ENCODE assay signal across 8 cellular contexts in genomic region chr2:85132834-85133637, GRCh38. TPM values are rescaled to one million over a fixed set of nuclear protein-coding genes. Genes with fewer than 3 reads are reported as not detected.
A peak's percentile ranks its signal among the peaks of the same experiment; 100 is the strongest.
DNase-seq lines count a peak whose midpoint lies in the region; ATAC-seq, FAIRE-seq and TF ChIP-seq lines count a peak whose summit lies in the region.

TSS of gene TCF7L1 (plus strand) at chr2:85133392. CDS start at chr2:85133685, 293 bp downstream.

- H3K27ac ChIP-seq in A549 (peak within 1 kb of the TSS; percentile 76 to 90), testis (peak within 1 kb of the TSS; percentile 77 to 86)

- H3K4me3 ChIP-seq in A549 (peak within 1 kb of the TSS; percentile 61), GM12865 (ENCODE audit: low read depth, low read length) (peak within 1 kb of the TSS; percentile 21), testis (peak within 1 kb of the TSS; percentile 55 to 79)

- H3K27ac Mint-ChIP-seq in activated CD8-positive, alpha-beta T cell treated with anti-CD3 and anti-CD28 coated beads, Interleukin-2, amount 10 ng/mL, durations not matched to agents 7 days and 5 days: no peak within 1 kb of the TSS

- TF ChIP-seq POLR2A in A549 (IDR thresholded peaks at IDR 0.05; ENCODE audit: low read length) (peak; percentile 70), erythroblast (IDR thresholded peaks at IDR 0.05; ENCODE audit: low read length) (no peak), testis (IDR thresholded peaks at IDR 0.05) (no peak)

- no peaks in the 10 kb centered on the region for H3K36me3 ChIP-seq in testis (ENCODE audit: low read depth, missing control alignments)

- intact Hi-C loops in testis (cut with DNase I; ENCODE audit: low total_unique reads): loop anchor here (5.0 kb wide), 1 partner anchor 144 kb away; no protein-coding TSS in a partner anchor

- no peak for FAIRE-seq in A549 (lab: Jason Lieb, UNC)

- peaks cover 63% of the 10 kb centered on the region for H3K27me3 Mint-ChIP-seq in activated CD8-positive, alpha-beta T cell treated with anti-CD3 and anti-CD28 coated beads, Interleukin-2, amount 10 ng/mL, durations not matched to agents 7 days and 5 days (ENCODE audit: low read depth)

- peak within 1 kb of the TSS; percentile 87 for H3K4me2 ChIP-seq in A549

- no peaks in the 10 kb centered on the region for H3K9me3 Mint-ChIP-seq in activated CD8-positive, alpha-beta T cell treated with anti-CD3 and anti-CD28 coated beads, Interleukin-2, amount 10 ng/mL, durations not matched to agents 7 days and 5 days (ENCODE audit: insufficient read depth)

- under 1% methylated on average over 54 of the region's 91 CpGs for whole genome bisulfite sequencing in A549 (ENCODE audit: missing lambda C conversion rate)
- 1% methylated on average over 44 to 68 of the region's 91 CpGs for WGBS in testis, 2 donors

- peak; percentile 89 to 93 for DNase-seq in A549 (ENCODE audit: low read depth in 1 of 2, low spot score in 1 of 2)
- peak; percentile 27 for DNase-seq in GM12865 (ENCODE audit: low read depth)
- DNase-seq in NCI-H128 (lab: John Stamatoyannopoulos, UW; ENCODE audit: unreplicated experiment): peak; percentile 57
- peak; percentile 44 for DNase-seq in activated CD8-positive, alpha-beta T cell treated with anti-CD3 and anti-CD28 coated beads, Interleukin-2, amount 10 ng/mL, durations not matched to agents 7 days and 5 days
- DNase-seq in erythroblast (lab: John Stamatoyannopoulos, UW): peak; percentile 38 to 45
- DNase-seq in mesenteric fat pad (ENCODE audit: low spot score): peak; percentile 93
- DNase-seq in testis: peak; percentile 84

- no peak for TF ChIP-seq EP300 in A549 (IDR thresholded peaks at IDR 0.05)

- ATAC-seq in A549 (peak; percentile 87 to 96), HG02623 (IDR thresholded peaks at IDR 0.05; ENCODE audit: unreplicated experiment) (no peak)
- peak; percentile 77 for ATAC-seq in activated CD8-positive, alpha-beta T cell treated with anti-CD3 and anti-CD28 coated beads, Interleukin-2, amount 10 ng/mL, durations not matched to agents 7 days and 5 days

- TF ChIP-seq CTCF in A549 (IDR thresholded peaks at IDR 0.05): peak; percentile 78
- TF ChIP-seq CTCF in GM12865 (IDR thresholded peaks at IDR 0.05; ENCODE audit: insufficient read depth, low read depth, low read length, missing control alignments): peak; percentile 25
- TF ChIP-seq CTCF in testis (IDR thresholded peaks at IDR 0.05): peak; percentile 54 to 75 (median 75)

- H3K36me3 Mint-ChIP-seq in activated CD8-positive, alpha-beta T cell treated with anti-CD3 and anti-CD28 coated beads, Interleukin-2, amount 10 ng/mL, durations not matched to agents 7 days and 5 days (ENCODE audit: low read depth): no peaks in the 10 kb centered on the region

- peaks cover 10% of the 10 kb centered on the region for H3K4me1 Mint-ChIP-seq in activated CD8-positive, alpha-beta T cell treated with anti-CD3 and anti-CD28 coated beads, Interleukin-2, amount 10 ng/mL, durations not matched to agents 7 days and 5 days (ENCODE audit: low read depth)

- H3K4me1 ChIP-seq in A549 (peaks cover 9% of the 10 kb centered on the region), testis (peaks cover 13% of the 10 kb centered on the region)

- peak within 1 kb of the TSS; percentile 65 for H3K4me3 Mint-ChIP-seq in activated CD8-positive, alpha-beta T cell treated with anti-CD3 and anti-CD28 coated beads, Interleukin-2, amount 10 ng/mL, durations not matched to agents 7 days and 5 days

- peak; percentile 72 to 86 for TF ChIP-seq RAD21 in A549 (conservative IDR thresholded peaks at IDR 0.05 in 1 of 2, IDR thresholded peaks at IDR 0.05 in 1 of 2)

- POLR2A ChIA-PET in A549 (lab: Yijun Ruan, JAX): interaction anchor here (0.9 to 1.9 kb wide), 2 partner anchors 66 to 155 kb away, joined by 4 to 5 read pairs; no protein-coding TSS in a partner anchor
- POLR2A ChIA-PET in activated CD8-positive, alpha-beta T cell treated with anti-CD3 and anti-CD28 coated beads, Interleukin-2, amount 10 ng/mL, durations not matched to agents 7 days and 5 days (lab: Charles Lee): no interaction called here

- CTCF ChIA-PET in A549 (lab: Yijun Ruan, JAX): interaction anchor here (0.6 to 6.2 kb wide), 46 partner anchors 8 to 207 kb away, joined by 3 to 108 read pairs (median 4); no protein-coding TSS in a partner anchor
- CTCF ChIA-PET in activated CD8-positive, alpha-beta T cell treated with anti-CD3 and anti-CD28 coated beads, Interleukin-2, amount 10 ng/mL, durations not matched to agents 7 days and 5 days (lab: Charles Lee): interaction anchor here (1.2 to 1.7 kb wide), 2 partner anchors 11 kb away, joined by 4 to 5 read pairs; no protein-coding TSS in a partner anchor

- H3K27me3 ChIP-seq in testis: no peaks in the 10 kb centered on the region

- H3K9me3 ChIP-seq in A549 (no peaks in the 10 kb centered on the region), testis (no peaks in the 10 kb centered on the region)

TF ChIP-seq in A549, 52 proteins besides CTCF, POLR2A, EP300 and RAD21 (continues in another document):
- TF ChIP-seq REST (IDR thresholded peaks at IDR 0.05) (no peak), BCL3 (IDR thresholded peaks at IDR 0.05) (peak; percentile 61; the same call in 1 of the 3 replicates), USF2 (IDR thresholded peaks at IDR 0.05) (no peak), PHF8 (IDR thresholded peaks at IDR 0.05; ENCODE audit: borderline replicate concordance, low read depth) (peak; percentile 38; the same call in 1 of the 2 replicates), ZFP36 (IDR thresholded peaks at IDR 0.05; ENCODE audit: borderline replicate concordance, partially characterized antibody) (no peak), POLR2AphosphoS2 (conservative IDR thresholded peaks at IDR 0.05; ENCODE audit: low read length) (no peak), CBX2 (IDR thresholded peaks at IDR 0.05; ENCODE audit: borderline replicate concordance, low read depth) (no peak), RFX5 (IDR thresholded peaks at IDR 0.05) (no peak), KDM5A (IDR thresholded peaks at IDR 0.05) (no peak), ZSCAN20 (CRISPR knock-in tag; IDR thresholded peaks at IDR 0.05) (no peak), RNF2 (IDR thresholded peaks at IDR 0.05; ENCODE audit: borderline replicate concordance, low read depth) (peak; percentile 80; the same call in 1 of the 2 replicates), HEYL (CRISPR knock-in tag; IDR thresholded peaks at IDR 0.05) (0 out of 2 replicates have a peak, but pooled peaks have one; percentile 45)

RNA-seq across cellular contexts. Expression of gene TCF7L1, which starts in this region (rescaled TPM):
- polyA plus RNA-seq in A549 (2011; rRNA removed) (0.68 and 0.95 TPM in 2 replicates), A549 (2017; fragmentation: RNase III; extraction: RNeasy Plus Mini Kit Qiagen cat#74134 plus additional on column Dnase treatment) (4.1 to 5.0 TPM (median 4.4 TPM) in 3 replicates), testis (ENCODE audit: insufficient read depth, low read depth, low replicate concordance) (11.9 TPM)
- polyA plus RNA-seq in A549 (2012; cell fraction: cytosol; rRNA removed): 3.2 and 4.0 TPM in 2 replicates
- 7.1 and 7.9 TPM in 2 replicates for polyA plus RNA-seq in A549 (2012; cell fraction: nucleus; rRNA removed)
- 0.68 and 3.3 TPM in 2 replicates for polyA minus RNA-seq in A549 (2011; rRNA and poly(A)+ RNA removed)
- not detected for total RNA-seq in activated CD8-positive, alpha-beta T cell treated with anti-CD3 and anti-CD28 coated beads, Interleukin-2, amount 10 ng/mL, durations not matched to agents 7 days and 5 days
- total RNA-seq in mesenteric fat pad (27.8 TPM), testis (1 to 10 TPM; 6.7 TPM)

Comparison
In these comparisons a context has a peak if more than half of its experiments do, and no peak if none do; other contexts are left out.
1. RNA of gene TCF7L1 (total RNA-seq): 27.8 TPM in mesenteric fat pad (single experiment) and 6.7 TPM in testis; not detected in activated CD8-positive, alpha-beta T cell treated with anti-CD3 and anti-CD28 coated beads, Interleukin-2, amount 10 ng/mL, durations not matched to agents 7 days and 5 days; every median in the first group is over 4 times any median in the second.
2. Peak in DNase-seq and ATAC-seq in activated CD8-positive, alpha-beta T cell treated with anti-CD3 and anti-CD28 coated beads, Interleukin-2, amount 10 ng/mL, durations not matched to agents 7 days and 5 days; RNA of the gene not detected or under 1 TPM.
3. DNase-seq: peak in every context shown above with its lines; median percentile 93 in mesenteric fat pad; 91 in A549; 84 in testis; 57 in NCI-H128; 44 in activated CD8-positive, alpha-beta T cell treated with anti-CD3 and anti-CD28 coated beads, Interleukin-2, amount 10 ng/mL, durations not matched to agents 7 days and 5 days; 42 in erythroblast; 27 in GM12865.
4. CTCF ChIP-seq: peak in every context shown above with its lines; median percentile 78 in A549; 75 in testis; 25 in GM12865.
5. Peak in every context shown above with its lines, with median percentiles within 50 percentile points of each other: H3K4me3 ChIP-seq.